Comparison of ENCODE assay signal across 18 cellular contexts in genomic region chr1:24345334-24345733, GRCh38. TPM values are rescaled to one million over a fixed set of nuclear protein-coding genes. Genes with fewer than 3 reads are reported as not detected.
"Had no signal": no experiment of that assay in that cellular context is flagged by ENCODE, and none has a peak within 500 bp of the region (broad histone marks: within the 10 kb centered on the region; RNA-seq: fewer than 3 reads in every experiment).

No MANE protein-coding gene starts in this region.

- H3K4me1 ChIP-seq: adrenal gland, gastrocnemius medialis, heart right ventricle, tibial artery, uterus had no signal

- DNase-seq: activated CD4-positive, alpha-beta T cell treated with anti-CD3 and anti-CD28 coated beads for 1 hour; activated CD8-positive, alpha-beta T cell treated with anti-CD3 and anti-CD28 coated beads for 36 hours; activated effector memory CD4-positive, alpha-beta T cell treated with Interleukin-2 at 50 U/mL for 16 hours; activated T-cell treated with anti-CD3 and anti-CD28 coated beads, Interleukin-2, amount 50 U/mL, for 4 hours; adrenal gland; dorsolateral prefrontal cortex; endodermal cell; gastrocnemius medialis; heart right ventricle; naive thymus-derived CD8-positive, alpha-beta T cell; stimulated activated CD4-positive, alpha-beta T cell treated with anti-CD3 and anti-CD28 coated beads, Interleukin-2, amount 100 ng/mL, for 48 hours; stimulated activated naive CD4-positive, alpha-beta T cell; tibial artery; uterus had no signal

- ATAC-seq: activated CD8-positive, alpha-beta T cell treated with anti-CD3 and anti-CD28 coated beads for 36 hours; activated T-cell treated with anti-CD3 and anti-CD28 coated beads, Interleukin-2, amount 50 U/mL, for 4 hours; gastrocnemius medialis; heart right ventricle; left lobe of liver; naive thymus-derived CD8-positive, alpha-beta T cell had no signal

- H3K4me3 ChIP-seq: adrenal gland, dorsolateral prefrontal cortex, gastrocnemius medialis, heart right ventricle, tibial artery, uterus had no signal

- H3K27me3 ChIP-seq: adrenal gland, gastrocnemius medialis, uterus had no signal

- H3K36me3 ChIP-seq: adrenal gland, gastrocnemius medialis, heart right ventricle, tibial artery, uterus had no signal

- H3K9me3 ChIP-seq: adrenal gland, gastrocnemius medialis, heart right ventricle, tibial artery, uterus had no signal

- H3K27ac ChIP-seq: adrenal gland, dorsolateral prefrontal cortex, gastrocnemius medialis, heart right ventricle, tibial artery, uterus had no signal

RNA-seq across cellular contexts. Expression of gene GRHL3, which starts 26.2 kb away (rescaled TPM):
- total RNA-seq: activated CD8-positive, alpha-beta T cell treated with anti-CD3 and anti-CD28 coated beads for 36 hours; activated T-cell treated with anti-CD3 and anti-CD28 coated beads, Interleukin-2, amount 50 U/mL, for 4 hours; gastrocnemius medialis; heart right ventricle; lung microvascular endothelial cell; naive thymus-derived CD8-positive, alpha-beta T cell; skeletal muscle tissue; subcutaneous adipose tissue had no signal
